ENCODE assay signal across 26 cellular contexts in genomic region chr1:55542901-55543504, GRCh38.
DNase-seq lines count a peak whose midpoint lies in the region; ATAC-seq and TF ChIP-seq lines count a peak whose summit lies in the region.
"Had no signal": no experiment of that assay in that cellular context is flagged by ENCODE, and none has a peak within 500 bp of the region (broad histone marks: within the 10 kb centered on the region; RNA-seq: fewer than 3 reads in every experiment).

No MANE protein-coding gene starts in this region.

- peaks cover 14% of the 10 kb centered on the region for H3K4me1 ChIP-seq in RWPE2 (ENCODE audit: insufficient read depth, poor library complexity, severe bottlenecking)
- no peaks in the 10 kb centered on the region for H3K4me1 ChIP-seq in smooth muscle cell (ENCODE audit: low read depth)
- H3K4me1 ChIP-seq in mucosa of descending colon (ENCODE audit: low read depth), result no peaks in the 10 kb centered on the region
- H3K4me1 ChIP-seq: parathyroid adenoma, upper lobe of right lung had no signal

- no peaks in the 10 kb centered on the region for H3F3A ChIP-seq in smooth muscle cell (ENCODE audit: low read depth)

- no peak overlapping the region for H3K9ac ChIP-seq in smooth muscle cell (ENCODE audit: low read depth)
- H3K9ac ChIP-seq: parathyroid adenoma had no signal

- H3K4me3 Mint-ChIP-seq in CD14-positive monocyte, result no peak overlapping the region
- H3K4me3 Mint-ChIP-seq: activated CD4-positive, alpha-beta T cell treated with anti-CD3 and anti-CD28 coated beads, Interleukin-2, amount 10 ng/mL, durations not matched to agents 7 days and 5 days; CD4-positive, CD25-positive, alpha-beta regulatory T cell; endodermal cell; GM23338; naive thymus-derived CD8-positive, alpha-beta T cell; stimulated activated naive CD8-positive, alpha-beta T cell treated with anti-CD3 and anti-CD28 coated beads, Interleukin-15, Interleukin-2, amounts not matched to agents 100 ng/mL and 50 ng/mL, for 24 hours had no signal

- no peak overlapping the region for H2AFZ ChIP-seq in smooth muscle cell (ENCODE audit: low read depth)
- H2AFZ ChIP-seq: GM23338, parathyroid adenoma had no signal

- H3K4me1 Mint-ChIP-seq in CD14-positive monocyte, result no peaks in the 10 kb centered on the region
- H3K4me1 Mint-ChIP-seq: activated CD4-positive, alpha-beta T cell treated with anti-CD3 and anti-CD28 coated beads, Interleukin-2, amount 10 ng/mL, durations not matched to agents 7 days and 5 days; CD4-positive, CD25-positive, alpha-beta regulatory T cell; GM23338; naive thymus-derived CD8-positive, alpha-beta T cell had no signal

- peak; percentile 54 for DNase-seq in GM04503 (ENCODE audit: low read depth)
- DNase-seq in RWPE2 (ENCODE audit: low spot score), result no peak
- DNase-seq in fibroblast of mammary gland (ENCODE audit: low read depth), result peak; percentile 50
- peak; percentile 91 for DNase-seq in stromal cell of bone marrow (ENCODE audit: low read depth)
- DNase-seq in smooth muscle cell (lab: John Stamatoyannopoulos, UW; ENCODE audit: unreplicated experiment), result no peak
- no peak for DNase-seq in mucosa of descending colon
- no peak for DNase-seq in CD14-positive monocyte (ENCODE audit: low spot score)
- DNase-seq: activated CD4-positive, alpha-beta T cell treated with anti-CD3 and anti-CD28 coated beads, Interleukin-2, amount 10 ng/mL, durations not matched to agents 7 days and 5 days; activated CD8-positive, alpha-beta memory T cell treated with anti-CD3 and anti-CD28 coated beads, Interleukin-2, amount 50 U/mL, for 48 hours; activated gamma-delta T cell; amniotic stem cell; CD4-positive, CD25-positive, alpha-beta regulatory T cell; DMS79; endodermal cell; hypothalamus; kidney; mesendoderm; naive thymus-derived CD8-positive, alpha-beta T cell; NCI-H1417; NCI-H2171; SIG-M5; upper lobe of right lung had no signal

- intact Hi-C loops in mucosa of descending colon (cut with DNase I, micrococcal nuclease), result no loop called here
- intact Hi-C loops in CD14-positive monocyte (cut with micrococcal nuclease), result no loop called here

- no peak overlapping the region for H3K4me2 ChIP-seq in smooth muscle cell
- H3K4me2 ChIP-seq: GM23338 had no signal

- H3K27ac ChIP-seq in RWPE2 (ENCODE audit: poor library complexity, severe bottlenecking) (peak overlapping the region; percentile 73), smooth muscle cell (ENCODE audit: low read depth) (no peak overlapping the region)
- H3K27ac ChIP-seq: parathyroid adenoma, upper lobe of right lung had no signal

- H3K9me3 Mint-ChIP-seq in CD14-positive monocyte, result no peaks in the 10 kb centered on the region
- H3K9me3 Mint-ChIP-seq: endodermal cell; GM23338; stimulated activated naive CD8-positive, alpha-beta T cell treated with anti-CD3 and anti-CD28 coated beads, Interleukin-15, Interleukin-2, amounts not matched to agents 100 ng/mL and 50 ng/mL, for 24 hours had no signal

- H3K27me3 ChIP-seq in RWPE2 (ENCODE audit: insufficient read depth, poor library complexity, severe bottlenecking), result no peaks in the 10 kb centered on the region
- no peaks in the 10 kb centered on the region for H3K27me3 ChIP-seq in smooth muscle cell (ENCODE audit: low read depth)
- H3K27me3 ChIP-seq: upper lobe of right lung had no signal

- H3K4me3 ChIP-seq in RWPE2 (ENCODE audit: severe bottlenecking), result no peak overlapping the region
- no peak overlapping the region for H3K4me3 ChIP-seq in fibroblast of mammary gland (ENCODE audit: control insufficient read depth, low read depth, low read length)
- H3K4me3 ChIP-seq in smooth muscle cell, result no peak overlapping the region
- H3K4me3 ChIP-seq in mucosa of descending colon, result no peak overlapping the region
- H3K4me3 ChIP-seq: GM23338, upper lobe of right lung had no signal

- H3K79me2 ChIP-seq in smooth muscle cell (ENCODE audit: low read depth), result no peaks in the 10 kb centered on the region
- H3K79me2 ChIP-seq: parathyroid adenoma had no signal

- peak; percentile 65 for ATAC-seq in RWPE2 (ENCODE audit: low read depth)
- ATAC-seq in mucosa of descending colon, result no peak
- ATAC-seq: GM23338; naive thymus-derived CD8-positive, alpha-beta T cell; sciatic nerve; upper lobe of right lung had no signal

- no peaks in the 10 kb centered on the region for H3K36me3 Mint-ChIP-seq in CD14-positive monocyte
- H3K36me3 Mint-ChIP-seq: CD4-positive, CD25-positive, alpha-beta regulatory T cell; naive thymus-derived CD8-positive, alpha-beta T cell had no signal

- TF ChIP-seq CTCF in RWPE2 (IDR thresholded peaks at IDR 0.05; ENCODE audit: poor library complexity, severe bottlenecking), result no peak
- TF ChIP-seq CTCF in fibroblast of mammary gland (conservative IDR thresholded peaks at IDR 0.05; ENCODE audit: control insufficient read depth, insufficient read depth, low read depth, low read length), result no peak
- TF ChIP-seq CTCF in smooth muscle cell (IDR thresholded peaks at IDR 0.05; ENCODE audit: borderline replicate concordance, insufficient read depth, poor library complexity, severe bottlenecking), result no peak
- TF ChIP-seq CTCF in mucosa of descending colon (IDR thresholded peaks at IDR 0.05), result no peak
- TF ChIP-seq CTCF in CD14-positive monocyte (IDR thresholded peaks at IDR 0.05), result no peak

- H3K36me3 ChIP-seq in RWPE2 (ENCODE audit: low read depth) (no peaks in the 10 kb centered on the region), smooth muscle cell (ENCODE audit: low read depth) (no peaks in the 10 kb centered on the region), mucosa of descending colon (ENCODE audit: low read depth) (no peaks in the 10 kb centered on the region)
- H3K36me3 ChIP-seq: upper lobe of right lung had no signal

- no peaks in the 10 kb centered on the region for H4K20me1 ChIP-seq in smooth muscle cell (ENCODE audit: low read depth)

- no peaks in the 10 kb centered on the region for H3K9me3 ChIP-seq in RWPE2 (ENCODE audit: severe bottlenecking)
- no peaks in the 10 kb centered on the region for H3K9me3 ChIP-seq in smooth muscle cell (replicated peaks; ENCODE audit: low read depth)
- no peaks in the 10 kb centered on the region for H3K9me3 ChIP-seq in mucosa of descending colon
- H3K9me3 ChIP-seq: upper lobe of right lung had no signal

- H3K27me3 Mint-ChIP-seq in CD14-positive monocyte (ENCODE audit: low read depth in 3 of 3), result peaks cover 0 to 2% (median 0%) of the 10 kb centered on the region in 3 donors
- H3K27me3 Mint-ChIP-seq: activated CD4-positive, alpha-beta T cell treated with anti-CD3 and anti-CD28 coated beads, Interleukin-2, amount 10 ng/mL, durations not matched to agents 7 days and 5 days had no signal

- H3K27ac Mint-ChIP-seq in CD14-positive monocyte, result no peak overlapping the region
- H3K27ac Mint-ChIP-seq: activated CD4-positive, alpha-beta T cell treated with anti-CD3 and anti-CD28 coated beads, Interleukin-2, amount 10 ng/mL, durations not matched to agents 7 days and 5 days; CD4-positive, CD25-positive, alpha-beta regulatory T cell; endodermal cell; GM23338; naive thymus-derived CD8-positive, alpha-beta T cell; stimulated activated naive CD8-positive, alpha-beta T cell treated with anti-CD3 and anti-CD28 coated beads, Interleukin-15, Interleukin-2, amounts not matched to agents 100 ng/mL and 50 ng/mL, for 24 hours had no signal

Comparison
In these comparisons a context has a peak if more than half of its experiments do, and no peak if none do; other contexts are left out.
1. DNase-seq: peak in GM04503 (single experiment), fibroblast of mammary gland (single experiment) and stromal cell of bone marrow (single experiment); none in RWPE2 (single experiment), smooth muscle cell (single experiment), mucosa of descending colon (0 of 3) and CD14-positive monocyte (single experiment).